22 cellular contexts compared by ENCODE assay signal in the genomic region with DNA sequence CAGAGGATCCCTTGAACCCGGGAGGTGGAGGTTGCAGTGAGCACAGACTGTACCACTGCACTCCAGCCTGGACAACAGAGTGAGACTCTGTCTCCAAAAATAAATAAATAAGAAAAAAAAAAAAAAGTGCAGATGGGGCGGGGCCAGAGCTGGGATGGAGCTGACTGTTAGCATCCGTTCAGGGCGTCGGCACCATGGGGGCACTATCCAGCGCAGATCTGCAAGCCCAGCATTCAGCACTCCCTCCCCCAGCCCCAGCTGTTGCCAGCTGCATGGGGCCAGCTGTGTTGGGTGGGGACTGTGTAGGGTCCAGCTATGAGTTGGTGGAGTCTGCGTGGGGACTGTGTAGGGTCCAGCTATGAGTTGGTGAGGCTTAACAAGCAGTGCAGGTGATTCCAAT. TPM values are rescaled to one million over a fixed set of nuclear protein-coding genes. Genes with fewer than 3 reads are reported as not detected.
DNase-seq lines count a peak whose midpoint lies in the region; ATAC-seq, FAIRE-seq and TF ChIP-seq lines count a peak whose summit lies in the region.
"Had no signal": no experiment of that assay in that cellular context is flagged by ENCODE, and none has a peak within 500 bp of the region (broad histone marks: within the 10 kb centered on the region; RNA-seq: fewer than 3 reads in every experiment).

No MANE protein-coding gene starts in this region.

- no peaks in the 10 kb centered on the region for H3K9me3 Mint-ChIP-seq in astrocyte (ENCODE audit: unreplicated experiment)
- H3K9me3 Mint-ChIP-seq: activated naive CD4-positive, alpha-beta T cell treated with anti-CD3 and anti-CD28 coated beads, Interleukin-2, amount 50 U/mL, for 72 hours; WTC11 had no signal

- H3K9ac ChIP-seq in astrocyte (ENCODE audit: low read length) (no peak overlapping the region), parathyroid adenoma (no peak overlapping the region)

- no peak overlapping the region for H3K27ac ChIP-seq in astrocyte (ENCODE audit: low read depth, low read length)
- peak overlapping the region in 8 of 10 donors; percentile 87 to 97 (median 90) for H3K27ac ChIP-seq in heart right ventricle
- H3K27ac ChIP-seq in parathyroid adenoma, result peak overlapping the region; percentile 100
- peak overlapping the region; percentile 15 to 76 for H3K27ac ChIP-seq in uterus
- H3K27ac ChIP-seq: left lung had no signal

- H2AFZ ChIP-seq in astrocyte (ENCODE audit: low read depth, low read length), result no peak overlapping the region
- H2AFZ ChIP-seq in parathyroid adenoma, result no peak overlapping the region

- H3K4me3 Mint-ChIP-seq in astrocyte (ENCODE audit: unreplicated experiment), result peak overlapping the region; percentile 20
- H3K4me3 Mint-ChIP-seq: CD4-positive, CD25-positive, alpha-beta regulatory T cell; WTC11 had no signal

- no peaks in the 10 kb centered on the region for H3K9me3 ChIP-seq in astrocyte (ENCODE audit: insufficient read depth, low read depth, low read length)
- H3K9me3 ChIP-seq in heart right ventricle, result no peaks in the 10 kb centered on the region
- H3K9me3 ChIP-seq in parathyroid adenoma (ENCODE audit: control insufficient read depth, low read length), result no peaks in the 10 kb centered on the region
- no peaks in the 10 kb centered on the region for H3K9me3 ChIP-seq in uterus
- H3K9me3 ChIP-seq: left lung had no signal

- no peak for TF ChIP-seq POLR2A in uterus (IDR thresholded peaks at IDR 0.05)

- ATAC-seq in heart right ventricle (no peak), HG02571 (IDR thresholded peaks at IDR 0.05; ENCODE audit: unreplicated experiment) (no peak)
- ATAC-seq: activated naive CD4-positive, alpha-beta T cell treated with anti-CD3 and anti-CD28 coated beads, Interleukin-2, amount 50 U/mL, for 72 hours; left lung had no signal

- no peak overlapping the region for H3K4me2 ChIP-seq in astrocyte (ENCODE audit: low read length)
- peak overlapping the region; percentile 43 for H3K4me2 ChIP-seq in parathyroid adenoma (ENCODE audit: low read length)

- TF ChIP-seq CTCF in astrocyte (IDR thresholded peaks at IDR 0.05; ENCODE audit: insufficient read depth, low read depth, low read length) (no peak), heart right ventricle (IDR thresholded peaks at IDR 0.05) (no peak), parathyroid adenoma (IDR thresholded peaks at IDR 0.05) (no peak), uterus (IDR thresholded peaks at IDR 0.05) (no peak)

- peaks cover 6% of the 10 kb centered on the region for H3K4me1 Mint-ChIP-seq in astrocyte (ENCODE audit: low read depth, unreplicated experiment)

- H3K4me1 ChIP-seq in astrocyte (ENCODE audit: insufficient read depth, low read length) (peaks cover 4% of the 10 kb centered on the region), heart right ventricle (peaks cover 28 to 78% (median 59%) of the 10 kb centered on the region in 9 donors), parathyroid adenoma (peaks cover 51% of the 10 kb centered on the region), uterus (peaks cover 0 to 8% of the 10 kb centered on the region in 2 donors)

- no peak for DNase-seq in astrocyte (ENCODE audit: low read depth)
- DNase-seq in heart right ventricle, result no peak
- no peak for DNase-seq in uterus
- DNase-seq in T-helper 1 cell, result no peak
- no peak for DNase-seq in Kasumi-1 (lab: John Stamatoyannopoulos, UW)
- DNase-seq: anterior cingulate cortex; CD4-positive, CD25-positive, alpha-beta regulatory T cell; central memory CD4-positive, alpha-beta T cell; dorsolateral prefrontal cortex; MM.1S; NCI-H1417 treated with DMSO at 0.1 percent for 48 hours; NCI-H2081 treated with DMSO at 0.1 percent for 48 hours; SHP77; small intestine; stimulated activated CD4-positive, alpha-beta T cell treated with anti-CD3 and anti-CD28 coated beads, Interleukin-2, amount 100 ng/mL, for 24 hours had no signal

- H3K27ac Mint-ChIP-seq in astrocyte (ENCODE audit: unreplicated experiment), result no peak overlapping the region
- H3K27ac Mint-ChIP-seq: activated naive CD4-positive, alpha-beta T cell treated with anti-CD3 and anti-CD28 coated beads, Interleukin-2, amount 50 U/mL, for 72 hours; CD4-positive, CD25-positive, alpha-beta regulatory T cell; WTC11 had no signal

- H3K4me3 ChIP-seq in astrocyte (ENCODE audit: insufficient read depth, low read depth, low read length), result no peak overlapping the region
- H3K4me3 ChIP-seq in heart right ventricle, result no peak overlapping the region
- H3K4me3 ChIP-seq in parathyroid adenoma (ENCODE audit: low read depth, low read length), result no peak overlapping the region
- no peak overlapping the region for H3K4me3 ChIP-seq in uterus
- H3K4me3 ChIP-seq: left lung had no signal

- 83 to 85% methylated on average over 7 of the region's 7 CpGs for WGBS in heart right ventricle, 2 donors

- no peaks in the 10 kb centered on the region for H3K36me3 ChIP-seq in astrocyte (ENCODE audit: insufficient read depth, low read length)
- peaks cover 0 to 27% (median 0%) of the 10 kb centered on the region in 9 donors for H3K36me3 ChIP-seq in heart right ventricle
- H3K36me3 ChIP-seq in parathyroid adenoma (ENCODE audit: control insufficient read depth, insufficient read depth, low read length), result no peaks in the 10 kb centered on the region
- H3K36me3 ChIP-seq in uterus, result no peaks in the 10 kb centered on the region

- FAIRE-seq in astrocyte (lab: Jason Lieb, UNC), result no peak
- FAIRE-seq: endothelial cell of umbilical vein, small intestine had no signal

- H3K79me2 ChIP-seq in astrocyte (ENCODE audit: insufficient read depth, low read length) (no peaks in the 10 kb centered on the region), parathyroid adenoma (peaks cover 5% of the 10 kb centered on the region)

- H4K20me1 ChIP-seq in astrocyte (ENCODE audit: insufficient read depth, low read length), result no peaks in the 10 kb centered on the region

- H3K27me3 ChIP-seq in astrocyte (ENCODE audit: insufficient read depth, low read length) (no peaks in the 10 kb centered on the region), heart right ventricle (no peaks in the 10 kb centered on the region), parathyroid adenoma (ENCODE audit: control insufficient read depth, insufficient read depth, low read length) (no peaks in the 10 kb centered on the region), uterus (no peaks in the 10 kb centered on the region)
- H3K27me3 ChIP-seq: dorsolateral prefrontal cortex, left lung had no signal

- intact Hi-C loops in heart right ventricle (cut with DNase I) (loop anchor here in 1 of 10 donors (10.0 kb wide), 1 partner anchor 230 kb away; a partner anchor contains a TSS), uterus (cut with DNase I; ENCODE audit: low total_unique reads) (no loop called here)

- peaks cover 27% of the 10 kb centered on the region for H3K36me3 Mint-ChIP-seq in astrocyte (ENCODE audit: low read depth, unreplicated experiment)
- H3K36me3 Mint-ChIP-seq: CD4-positive, CD25-positive, alpha-beta regulatory T cell had no signal

- H3K27me3 Mint-ChIP-seq in astrocyte (ENCODE audit: low read depth, unreplicated experiment), result no peaks in the 10 kb centered on the region

RNA-seq across cellular contexts. Expression of a gene that starts 13.3 kb away (rescaled TPM):
- total RNA-seq in astrocyte (65.3 and 70.4 TPM in 2 replicates), heart right ventricle (10 to 100 TPM; 28.0 to 41.0 (median 32.5) TPM), uterus (10 to 100 TPM in 3 of 4 donors, 1 to 10 TPM in 1; 2.8 to 56.8 (median 27.6) TPM)
- 10 to 100 TPM; 29.5 to 38.2 TPM for polyA plus RNA-seq in heart right ventricle
- total RNA-seq: CD4-positive, CD25-positive, alpha-beta regulatory T cell; endothelial cell of umbilical vein had no signal
- polyA plus RNA-seq: CD4-positive, CD25-positive, alpha-beta regulatory T cell; endothelial cell of umbilical vein had no signal

RNA-seq across cellular contexts. Expression of a gene that starts 21.3 kb away (rescaled TPM):
- total RNA-seq in astrocyte (not detected in 2 replicates), heart right ventricle (10 to 100 TPM in 1 of 10 donors, 1 to 10 TPM in 4, under 1 TPM in 5; 0.38 to 13.1 (median 1.4) TPM), uterus (10 to 100 TPM in 1 of 4 donors, 1 to 10 TPM in 2, not detected in 1; 3.2 to 10.9 (median 4.0) TPM)
- polyA plus RNA-seq in heart right ventricle, result 1 to 10 TPM in 1 of 2 donors, under 1 TPM in 1; 0.95 to 1.9 TPM
- total RNA-seq: endothelial cell of umbilical vein, NCI-H460 had no signal
- polyA plus RNA-seq: endothelial cell of umbilical vein had no signal
